ENCODE assay signal across 1 cellular context in genomic region chr4:102827674-102828496, GRCh38.
TF ChIP-seq lines count a peak whose summit lies in the region.

No MANE protein-coding gene starts in this region.

TF ChIP-seq in K562, 482 proteins besides CTCF, POLR2A, EP300 and RAD21 (continued from another document):
- TF ChIP-seq TFE3 (CRISPR knock-in tag; IDR thresholded peaks at IDR 0.05) (no peak), ZNF398 (CRISPR knock-in tag; IDR thresholded peaks at IDR 0.05) (no peak), NUFIP1 (IDR thresholded peaks at IDR 0.05; ENCODE audit: partially characterized antibody) (no peak)
